ENCODE assay signal across 9 cellular contexts in genomic region chr1:228457017-228457395, GRCh38. TPM values are rescaled to one million over a fixed set of nuclear protein-coding genes. Genes with fewer than 3 reads are reported as not detected.
A peak's percentile ranks its signal among the peaks of the same experiment; 100 is the strongest.
DNase-seq lines count a peak whose midpoint lies in the region; ATAC-seq and TF ChIP-seq lines count a peak whose summit lies in the region.
"Had no signal": no experiment of that assay in that cellular context is flagged by ENCODE, and none has a peak within 500 bp of the region (broad histone marks: within the 10 kb centered on the region; RNA-seq: fewer than 3 reads in every experiment).

No MANE protein-coding gene starts in this region.

- H3K4me3 ChIP-seq in OCI-LY1 (ENCODE audit: low read depth, low read length, poor library complexity, severe bottlenecking) = peak overlapping the region; percentile 51
- H3K4me3 ChIP-seq in epithelial cell of proximal tubule (ENCODE audit: low read depth, low read length) = peak overlapping the region; percentile 64

- H3K4me2 ChIP-seq in OCI-LY1 (ENCODE audit: low read length) = peak overlapping the region; percentile 54
- H3K4me2 ChIP-seq: KMS-11 had no signal

- H3K36me3 Mint-ChIP-seq in osteocyte (ENCODE audit: unreplicated experiment) = peaks cover 9% of the 10 kb centered on the region

- H3K27me3 ChIP-seq in OCI-LY1 (ENCODE audit: insufficient read depth, low read length) = no peaks in the 10 kb centered on the region

- TF ChIP-seq CTCF in OCI-LY1 (IDR thresholded peaks at IDR 0.05; ENCODE audit: low read length) = no peak
- TF ChIP-seq CTCF in epithelial cell of proximal tubule (conservative IDR thresholded peaks at IDR 0.05; ENCODE audit: low read depth, low read length) = no peak
- TF ChIP-seq CTCF in osteocyte (IDR thresholded peaks at IDR 0.05) = no peak

- no peaks in the 10 kb centered on the region for H3K9me3 Mint-ChIP-seq in osteocyte (ENCODE audit: unreplicated experiment)

- H3K27ac Mint-ChIP-seq in osteocyte (ENCODE audit: unreplicated experiment) = peak overlapping the region; percentile 97

- H3F3A ChIP-seq in OCI-LY1 (ENCODE audit: insufficient read depth, low read length) = no peaks in the 10 kb centered on the region

- H3K4me1 ChIP-seq in OCI-LY1 (ENCODE audit: insufficient read depth, low read length, severe bottlenecking) = peaks cover 3% of the 10 kb centered on the region

- H3K9ac ChIP-seq in OCI-LY1 (ENCODE audit: low read length) = peak overlapping the region; percentile 45
- H3K9ac ChIP-seq: KMS-11 had no signal

- H3K4me1 Mint-ChIP-seq in osteocyte (ENCODE audit: unreplicated experiment) = peaks cover 31% of the 10 kb centered on the region

- no peak overlapping the region for H2AFZ ChIP-seq in OCI-LY1 (ENCODE audit: low read length)

- no peaks in the 10 kb centered on the region for H3K9me2 ChIP-seq in OCI-LY1 (ENCODE audit: low read depth, low read length)

- no peaks in the 10 kb centered on the region for H4K20me1 ChIP-seq in OCI-LY1 (ENCODE audit: insufficient read depth, low read length)

- peaks cover 12% of the 10 kb centered on the region for H3K27me3 Mint-ChIP-seq in osteocyte (ENCODE audit: unreplicated experiment)

- DNase-seq in COLO829 (ENCODE audit: low spot score) (peak; percentile 51), epithelial cell of proximal tubule (ENCODE audit: low read depth) (no peak), osteocyte (ENCODE audit: extremely low spot score, unreplicated experiment) (no peak), NCI-H2227 treated with DMSO at 0.1 percent for 48 hours (lab: John Stamatoyannopoulos, UW) (no peak), RPMI8226 (no peak), mesenteric fat pad (ENCODE audit: low spot score) (no peak)

- no peaks in the 10 kb centered on the region for H3K9me3 ChIP-seq in OCI-LY1 (ENCODE audit: low read length)

- peak; percentile 2 for ATAC-seq in GM21717 (IDR thresholded peaks at IDR 0.05; ENCODE audit: unreplicated experiment)

- H3K27ac ChIP-seq in OCI-LY1 (ENCODE audit: low read depth, low read length, poor library complexity, severe bottlenecking) = no peak overlapping the region
- H3K27ac ChIP-seq: KMS-11 had no signal

- H3K36me3 ChIP-seq in OCI-LY1 (ENCODE audit: insufficient read depth, low read length) = no peaks in the 10 kb centered on the region

- H3K4me3 Mint-ChIP-seq in osteocyte (ENCODE audit: unreplicated experiment) = peak overlapping the region; percentile 97

- H3K79me2 ChIP-seq in OCI-LY1 (ENCODE audit: insufficient read depth, low read length) = no peaks in the 10 kb centered on the region

RNA-seq across cellular contexts. Expression of gene RNF187, which starts 30.2 kb away (rescaled TPM):
- total RNA-seq in epithelial cell of proximal tubule = 31.1 and 34.7 TPM in 2 replicates
- 156 and 168 TPM in 2 replicates for total RNA-seq in osteocyte
- 82.4 TPM for total RNA-seq in mesenteric fat pad

RNA-seq across cellular contexts. Expression of gene TRIM17, which starts 40.3 kb away (rescaled TPM):
- total RNA-seq in epithelial cell of proximal tubule (1.7 and 10.4 TPM in 2 replicates), osteocyte (1.3 and 1.8 TPM in 2 replicates), mesenteric fat pad (not detected)

RNA-seq across cellular contexts. Expression of gene TRIM11, which starts 50.4 kb away (rescaled TPM):
- total RNA-seq in epithelial cell of proximal tubule (40.2 and 40.3 TPM in 2 replicates), osteocyte (22.0 and 25.2 TPM in 2 replicates), mesenteric fat pad (12.2 TPM)
